Comparison of ENCODE assay signal across 21 cellular contexts in genomic region chr16:85843471-85844168, GRCh38. TPM values are rescaled to one million over a fixed set of nuclear protein-coding genes. Genes with fewer than 3 reads are reported as not detected.
A peak's percentile ranks its signal among the peaks of the same experiment; 100 is the strongest.
DNase-seq lines count a peak whose midpoint lies in the region; ATAC-seq, FAIRE-seq and TF ChIP-seq lines count a peak whose summit lies in the region.
"Had no signal": no experiment of that assay in that cellular context is flagged by ENCODE, and none has a peak within 500 bp of the region (broad histone marks: within the 10 kb centered on the region; RNA-seq: fewer than 3 reads in every experiment).

No MANE protein-coding gene starts in this region.

- H3F3A ChIP-seq in MM.1S (ENCODE audit: insufficient read depth, low read length) = no peaks in the 10 kb centered on the region

- TF ChIP-seq CTCF in HEK293 (tag by site-specific recombination; IDR thresholded peaks at IDR 0.05) (no peak), kidney (IDR thresholded peaks at IDR 0.05; ENCODE audit: borderline replicate concordance, extremely low read depth, insufficient read depth) (no peak), sigmoid colon (IDR thresholded peaks at IDR 0.05) (no peak), MM.1S (IDR thresholded peaks at IDR 0.05; ENCODE audit: low read length) (no peak)

- no peak for TF ChIP-seq EP300 in sigmoid colon (IDR thresholded peaks at IDR 0.05)

- H2AFZ ChIP-seq in MM.1S (ENCODE audit: low read length) = no peak overlapping the region
- H2AFZ ChIP-seq: GM23248 had no signal

- no peaks in the 10 kb centered on the region for H3K9me3 Mint-ChIP-seq in activated naive CD4-positive, alpha-beta T cell treated with anti-CD3 and anti-CD28 coated beads, Interleukin-2, amount 10 ng/mL, durations not matched to agents 7 days and 5 days
- H3K9me3 Mint-ChIP-seq: CD8-positive, alpha-beta T cell had no signal

- H3K4me1 Mint-ChIP-seq in activated naive CD4-positive, alpha-beta T cell treated with anti-CD3 and anti-CD28 coated beads, Interleukin-2, amount 10 ng/mL, durations not matched to agents 7 days and 5 days = no peaks in the 10 kb centered on the region

- H3K9me3 ChIP-seq in HEK293 (ENCODE audit: control insufficient read depth, insufficient read depth, low read depth, low read length) (no peaks in the 10 kb centered on the region), kidney (ENCODE audit: control insufficient read depth in 1 of 2, low read length in 2 of 2) (no peaks in the 10 kb centered on the region), sigmoid colon (no peaks in the 10 kb centered on the region), MM.1S (replicated peaks; ENCODE audit: insufficient read depth, low read length) (no peaks in the 10 kb centered on the region)
- H3K9me3 ChIP-seq: A549 had no signal

- no peak overlapping the region for H3K4me2 ChIP-seq in MM.1S (ENCODE audit: low read depth, low read length)
- H3K4me2 ChIP-seq: A549 had no signal

- H3K27ac Mint-ChIP-seq in activated naive CD4-positive, alpha-beta T cell treated with anti-CD3 and anti-CD28 coated beads, Interleukin-2, amount 10 ng/mL, durations not matched to agents 7 days and 5 days = no peak overlapping the region
- H3K27ac Mint-ChIP-seq: CD8-positive, alpha-beta T cell; HFFc6; IgD-negative memory B cell had no signal

- H3K9ac ChIP-seq in kidney (ENCODE audit: low read length in 2 of 2) (no peak overlapping the region), MM.1S (ENCODE audit: low read length) (no peak overlapping the region)
- H3K9ac ChIP-seq: GM23248 had no signal

- no peaks in the 10 kb centered on the region for H3K36me3 Mint-ChIP-seq in activated naive CD4-positive, alpha-beta T cell treated with anti-CD3 and anti-CD28 coated beads, Interleukin-2, amount 10 ng/mL, durations not matched to agents 7 days and 5 days
- H3K36me3 Mint-ChIP-seq: CD8-positive, alpha-beta T cell had no signal

- WGBS in sigmoid colon, 2 donors = 94 to 95% methylated on average over 11 of the region's 11 CpGs

- H3K27ac ChIP-seq in HEK293 (ENCODE audit: extremely low read depth, low read depth, low read length) = no peak overlapping the region
- H3K27ac ChIP-seq in kidney (ENCODE audit: low read depth in 2 of 2, low read length in 2 of 2) = no peak overlapping the region
- no peak overlapping the region for H3K27ac ChIP-seq in sigmoid colon
- no peak overlapping the region for H3K27ac ChIP-seq in MM.1S (ENCODE audit: low read length)
- H3K27ac ChIP-seq: 22Rv1, A549, GM23248 had no signal

- no peaks in the 10 kb centered on the region for H3K9me2 ChIP-seq in MM.1S (replicated peaks; ENCODE audit: insufficient read depth, low read length)

- FAIRE-seq in kidney (lab: Jason Lieb, UNC) = no peak
- FAIRE-seq: A549, GM12892, GM18507 had no signal

- H3K4me1 ChIP-seq in HEK293 (ENCODE audit: control insufficient read depth, insufficient read depth, low read length) = no peaks in the 10 kb centered on the region; the same call in 1 of the 2 replicates
- no peaks in the 10 kb centered on the region for H3K4me1 ChIP-seq in kidney (ENCODE audit: control insufficient read depth in 1 of 2, insufficient read depth in 1 of 2, low read depth in 1 of 2, low read length in 2 of 2)
- H3K4me1 ChIP-seq in sigmoid colon = peaks cover 0 to 12% (median 10%) of the 10 kb centered on the region in 4 donors
- no peaks in the 10 kb centered on the region for H3K4me1 ChIP-seq in MM.1S (ENCODE audit: low read length)
- H3K4me1 ChIP-seq: A549 had no signal

- DNase-seq in cardiac septum (ENCODE audit: low spot score) = peak; percentile 26
- DNase-seq in left cardiac atrium = no peak
- peak; percentile 35 for DNase-seq in kidney
- peak; percentile 26 for DNase-seq in sigmoid colon
- DNase-seq in MM.1S = no peak
- no peak for DNase-seq in activated naive CD4-positive, alpha-beta T cell treated with anti-CD3 and anti-CD28 coated beads, Interleukin-2, amount 10 ng/mL, durations not matched to agents 7 days and 5 days
- DNase-seq in kidney tubule cell (ENCODE audit: low spot score) = no peak
- DNase-seq: AML-193; CD8-positive, alpha-beta T cell; DMS 273 treated with DMSO at 0.1 percent for 48 hours; GDM1; GM23248; HCEC 1CT; HFFc6 had no signal

- H3K27me3 Mint-ChIP-seq in activated naive CD4-positive, alpha-beta T cell treated with anti-CD3 and anti-CD28 coated beads, Interleukin-2, amount 10 ng/mL, durations not matched to agents 7 days and 5 days = peaks cover 41% of the 10 kb centered on the region

- intact Hi-C loops in cardiac septum (cut with DNase I) = no loop called here
- intact Hi-C loops in left cardiac atrium (cut with DNase I) = no loop called here
- intact Hi-C loops in kidney (cut with DNase I) = no loop called here
- intact Hi-C loops in sigmoid colon (cut with DNase I) = no loop called here

- no peaks in the 10 kb centered on the region for H4K20me1 ChIP-seq in MM.1S (ENCODE audit: insufficient read depth, low read length)

- H3K4me3 ChIP-seq in HEK293 (ENCODE audit: low read depth, low read length) = no peak overlapping the region
- no peak overlapping the region for H3K4me3 ChIP-seq in kidney (ENCODE audit: low read length in 2 of 2)
- H3K4me3 ChIP-seq in sigmoid colon = no peak overlapping the region
- no peak overlapping the region for H3K4me3 ChIP-seq in MM.1S (ENCODE audit: low read length)
- H3K4me3 ChIP-seq: A549, GM23248 had no signal

- CTCF ChIA-PET in HEK293 (lab: Yijun Ruan, JAX) = interaction anchor here (0.6 kb wide), 1 partner anchor 22 kb away, joined by 5 read pairs; no protein-coding TSS in a partner anchor
- CTCF ChIA-PET in activated naive CD4-positive, alpha-beta T cell treated with anti-CD3 and anti-CD28 coated beads, Interleukin-2, amount 10 ng/mL, durations not matched to agents 7 days and 5 days (lab: Charles Lee) = interaction anchor here (0.6 kb wide), 1 partner anchor 356 kb away, joined by 4 read pairs; no protein-coding TSS in a partner anchor

- peaks cover 0 to 15% (median 2%) of the 10 kb centered on the region in 3 donors for H3K27me3 ChIP-seq in sigmoid colon
- H3K27me3 ChIP-seq in MM.1S (replicated peaks; ENCODE audit: insufficient read depth, low read length) = peaks cover 87% of the 10 kb centered on the region

- POLR2A ChIA-PET in HEK293 (lab: Yijun Ruan, JAX) = no interaction called here

- H3K36me3 ChIP-seq in HEK293 (ENCODE audit: control insufficient read depth in 2 of 2, insufficient read depth in 1 of 2, low read length in 2 of 2) = no peaks in the 10 kb centered on the region
- no peaks in the 10 kb centered on the region for H3K36me3 ChIP-seq in kidney (ENCODE audit: control insufficient read depth in 1 of 2, insufficient read depth in 2 of 2, low read length in 2 of 2)
- no peaks in the 10 kb centered on the region for H3K36me3 ChIP-seq in sigmoid colon
- no peaks in the 10 kb centered on the region for H3K36me3 ChIP-seq in MM.1S (replicated peaks; ENCODE audit: insufficient read depth, low read length)

- no peak for TF ChIP-seq POLR2A in sigmoid colon (IDR thresholded peaks at IDR 0.05)

- ATAC-seq in left cardiac atrium = no peak
- ATAC-seq: A549; CD8-positive, alpha-beta T cell had no signal

- no peaks in the 10 kb centered on the region for H3K79me2 ChIP-seq in MM.1S (ENCODE audit: low read length)

- H3K4me3 Mint-ChIP-seq in activated naive CD4-positive, alpha-beta T cell treated with anti-CD3 and anti-CD28 coated beads, Interleukin-2, amount 10 ng/mL, durations not matched to agents 7 days and 5 days = no peak overlapping the region
- H3K4me3 Mint-ChIP-seq: CD8-positive, alpha-beta T cell; HFFc6; IgD-negative memory B cell had no signal

TF ChIP-seq in HEK293, 187 proteins besides CTCF, POLR2A, EP300 and RAD21:
- peak; percentile 79 for TF ChIP-seq ZNF366 (tag by site-specific recombination; conservative IDR thresholded peaks at IDR 0.05)
- no peak for TF ChIP-seq ELK4 (IDR thresholded peaks at IDR 0.05; ENCODE audit: borderline replicate concordance, low read depth, low read length)

RNA-seq across cellular contexts. Expression of gene COX4I1, which starts 44.1 kb away (rescaled TPM):
- total RNA-seq in cardiac septum (1,440 TPM), left cardiac atrium (1,000 to 10,000 TPM; 1,590 to 1,597 TPM), kidney (439 TPM), sigmoid colon (100 to 1,000 TPM; 700 to 868 (median 716) TPM)
- polyA plus RNA-seq in kidney (ENCODE audit: insufficient read depth, low read depth, low replicate concordance) (1,996 TPM), sigmoid colon (1,000 to 10,000 TPM; 1,379 to 1,922 (median 1,756) TPM)

RNA-seq across cellular contexts. Expression of gene EMC8, which starts 44.3 kb away (rescaled TPM):
- total RNA-seq in cardiac septum (20.3 TPM), left cardiac atrium (10 to 100 TPM; 18.6 to 24.4 TPM), kidney (20.9 TPM), sigmoid colon (10 to 100 TPM; 23.2 to 38.8 (median 28.9) TPM)
- polyA plus RNA-seq in kidney (ENCODE audit: insufficient read depth, low read depth, low replicate concordance) (24.7 TPM), sigmoid colon (10 to 100 TPM; 13.8 to 23.7 (median 16.0) TPM)

RNA-seq across cellular contexts. Expression of gene IRF8, which starts 55.3 kb away (rescaled TPM):
- 1.6 TPM for total RNA-seq in cardiac septum
- 10 to 100 TPM in 1 of 2 donors, 1 to 10 TPM in 1; 9.2 to 15.6 TPM for total RNA-seq in left cardiac atrium
- 33.3 TPM for total RNA-seq in kidney
- 2.9 TPM for polyA plus RNA-seq in kidney (ENCODE audit: insufficient read depth, low read depth, low replicate concordance)
- total RNA-seq in sigmoid colon = 10 to 100 TPM in 1 of 4 donors, 1 to 10 TPM in 3; 3.5 to 10.8 (median 8.5) TPM
- polyA plus RNA-seq in sigmoid colon = 10 to 100 TPM; 18.5 to 74.0 (median 19.2) TPM
- total RNA-seq: GM23248, HFFc6 had no signal
- polyA plus RNA-seq: BJ had no signal

Comparison
In these comparisons a context has a peak if more than half of its experiments do, and no peak if none do; other contexts are left out.
1. DNase-seq: peak in cardiac septum (single experiment), kidney (single experiment) and sigmoid colon (single experiment); none in left cardiac atrium (single experiment), MM.1S (single experiment), activated naive CD4-positive, alpha-beta T cell treated with anti-CD3 and anti-CD28 coated beads, Interleukin-2, amount 10 ng/mL, durations not matched to agents 7 days and 5 days (single experiment) and kidney tubule cell (single experiment).